ENCODE assay signal across 15 cellular contexts in the genomic region with DNA sequence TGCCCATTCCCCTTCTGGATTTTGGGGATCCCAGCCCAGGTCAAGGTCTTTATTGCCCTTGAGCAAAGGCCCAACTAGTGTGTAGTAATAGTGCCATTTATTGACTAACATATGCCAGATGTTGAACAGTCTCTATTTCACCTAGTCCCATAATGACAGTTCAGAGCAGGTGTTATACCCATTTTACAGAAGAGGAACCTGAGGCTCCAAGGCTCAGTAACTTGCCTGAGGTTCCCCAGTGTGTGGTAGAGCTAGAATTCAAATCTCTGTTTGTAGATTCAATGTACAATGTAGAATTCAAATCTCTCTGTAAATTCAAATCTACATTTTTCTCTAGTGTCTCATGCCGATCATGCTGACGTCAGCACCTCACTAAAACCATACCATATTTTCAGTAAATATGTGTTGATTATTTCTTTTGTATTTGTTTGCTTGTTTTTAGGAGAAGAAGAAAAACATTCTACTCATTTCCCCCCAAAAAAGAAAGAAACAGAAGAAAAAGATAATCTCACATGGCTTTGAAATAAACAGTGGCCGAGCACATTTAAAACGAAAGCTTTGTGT.
"Had no signal": no experiment of that assay in that cellular context is flagged by ENCODE, and none has a peak within 500 bp of the region (broad histone marks: within the 10 kb centered on the region; RNA-seq: fewer than 3 reads in every experiment).

No MANE protein-coding gene starts in this region.

- H3K27ac ChIP-seq: adrenal gland, esophagus muscularis mucosa, foreskin keratinocyte, left ventricle myocardium inferior, right atrium auricular region, transverse colon had no signal

- H3K27me3 ChIP-seq: adrenal gland, body of pancreas, esophagus muscularis mucosa, right atrium auricular region, transverse colon had no signal

- ATAC-seq: activated CD8-positive, alpha-beta T cell treated with anti-CD3 and anti-CD28 coated beads, Interleukin-2, amount 10 ng/mL, durations not matched to agents 7 days and 5 days; foreskin keratinocyte; stimulated activated effector memory CD8-positive, alpha-beta T cell treated with anti-CD3 and anti-CD28 coated beads, Interleukin-12 subunit alpha, Interleukin-12 subunit beta, amount 100 ng/mL, for 72 hours had no signal

- H3K4me2 ChIP-seq: SK-N-SH had no signal

- H3K4me1 Mint-ChIP-seq: stimulated activated effector memory CD8-positive, alpha-beta T cell treated with anti-CD3 and anti-CD28 coated beads, Interleukin-12 subunit alpha, Interleukin-12 subunit beta, amount 100 ng/mL, for 72 hours had no signal

- H3K9ac ChIP-seq: SK-N-SH had no signal

- H3K4me3 Mint-ChIP-seq: activated CD8-positive, alpha-beta T cell treated with anti-CD3 and anti-CD28 coated beads, Interleukin-2, amount 10 ng/mL, durations not matched to agents 7 days and 5 days; activated T-helper 1 cell treated with anti-CD3 and anti-CD28 coated beads, Interleukin-12 subunit alpha, Interleukin-12 subunit beta, Interleukin-2, Interleukin-4 antibody, amounts not matched to agents 30 ng/mL and 10 ng/mL and 1 ng/mL, durations not matched to agents 14 hours and 24 hours and 36 hours; stimulated activated effector memory CD8-positive, alpha-beta T cell treated with anti-CD3 and anti-CD28 coated beads, Interleukin-12 subunit alpha, Interleukin-12 subunit beta, amount 100 ng/mL, for 72 hours had no signal

- DNase-seq: activated CD4-positive, alpha-beta T cell treated with anti-CD3 and anti-CD28 coated beads for 4 hours; activated CD8-positive, alpha-beta memory T cell treated with anti-CD3 and anti-CD28 coated beads, Interleukin-2, amount 50 U/mL, for 48 hours; activated CD8-positive, alpha-beta T cell treated with anti-CD3 and anti-CD28 coated beads, Interleukin-2, amount 10 ng/mL, durations not matched to agents 7 days and 5 days; activated naive CD4-positive, alpha-beta T cell treated with Interleukin-2 at 50 U/mL for 16 hours; adrenal gland; foreskin keratinocyte; SK-N-SH; small intestine; transverse colon had no signal

- H3K27ac Mint-ChIP-seq: activated CD8-positive, alpha-beta T cell treated with anti-CD3 and anti-CD28 coated beads, Interleukin-2, amount 10 ng/mL, durations not matched to agents 7 days and 5 days; activated T-helper 1 cell treated with anti-CD3 and anti-CD28 coated beads, Interleukin-12 subunit alpha, Interleukin-12 subunit beta, Interleukin-2, Interleukin-4 antibody, amounts not matched to agents 30 ng/mL and 10 ng/mL and 1 ng/mL, durations not matched to agents 14 hours and 24 hours and 36 hours; stimulated activated effector memory CD8-positive, alpha-beta T cell treated with anti-CD3 and anti-CD28 coated beads, Interleukin-12 subunit alpha, Interleukin-12 subunit beta, amount 100 ng/mL, for 72 hours had no signal

- H3K36me3 Mint-ChIP-seq: stimulated activated effector memory CD8-positive, alpha-beta T cell treated with anti-CD3 and anti-CD28 coated beads, Interleukin-12 subunit alpha, Interleukin-12 subunit beta, amount 100 ng/mL, for 72 hours had no signal

- H3K36me3 ChIP-seq: adrenal gland, esophagus muscularis mucosa, left ventricle myocardium inferior, right atrium auricular region, transverse colon had no signal

- H3K9me2 ChIP-seq: SK-N-SH had no signal

- H3K9me3 Mint-ChIP-seq: activated T-helper 1 cell treated with anti-CD3 and anti-CD28 coated beads, Interleukin-12 subunit alpha, Interleukin-12 subunit beta, Interleukin-2, Interleukin-4 antibody, amounts not matched to agents 30 ng/mL and 10 ng/mL and 1 ng/mL, durations not matched to agents 14 hours and 24 hours and 36 hours; stimulated activated effector memory CD8-positive, alpha-beta T cell treated with anti-CD3 and anti-CD28 coated beads, Interleukin-12 subunit alpha, Interleukin-12 subunit beta, amount 100 ng/mL, for 72 hours had no signal

- H3K9me3 ChIP-seq: adrenal gland, body of pancreas, esophagus muscularis mucosa, left ventricle myocardium inferior, right atrium auricular region, SK-N-SH, transverse colon had no signal

- H3K4me3 ChIP-seq: adrenal gland, body of pancreas, esophagus muscularis mucosa, left ventricle myocardium inferior, right atrium auricular region, transverse colon had no signal

- H3K4me1 ChIP-seq: adrenal gland, body of pancreas, foreskin keratinocyte, left ventricle myocardium inferior, right atrium auricular region, transverse colon had no signal
